23 cellular contexts compared by ENCODE assay signal in genomic region chr21:30337644-30338170, GRCh38. TPM values are rescaled to one million over a fixed set of nuclear protein-coding genes. Genes with fewer than 3 reads are reported as not detected.
"Had no signal": no experiment of that assay in that cellular context is flagged by ENCODE, and none has a peak within 500 bp of the region (broad histone marks: within the 10 kb centered on the region; RNA-seq: fewer than 3 reads in every experiment).

A gene with protein sequence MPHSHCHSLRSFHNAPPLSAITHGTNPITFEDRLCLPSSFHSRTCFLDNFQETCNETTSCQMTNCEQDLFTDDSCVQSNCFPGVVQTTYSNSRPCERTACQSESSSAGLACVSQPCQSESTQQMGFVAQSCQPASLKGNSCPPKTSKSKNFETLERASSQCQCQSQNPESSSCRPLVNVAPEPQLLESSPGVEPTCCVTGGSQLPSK (minus strand): TSS chr21:30337694. CDS start chr21:30337668, 26 bp downstream.

- H3K9me3 ChIP-seq: body of pancreas had no signal

- H3K4me3 ChIP-seq: body of pancreas, cardiac muscle cell, PC-9 had no signal

- H3K27me3 ChIP-seq: body of pancreas, cardiac muscle cell had no signal

- H3K27ac Mint-ChIP-seq: activated B cell treated with CpG ODN at 0.5 μM for 24 hours; activated CD4-positive, alpha-beta memory T cell treated with anti-CD3 and anti-CD28 coated beads for 36 hours; activated CD4-positive, alpha-beta T cell treated with anti-CD3 and anti-CD28 coated beads, Interleukin-2, amount 10 ng/mL, durations not matched to agents 7 days and 5 days; activated naive CD4-positive, alpha-beta T cell treated with anti-CD3 and anti-CD28 coated beads, Interleukin-2, amount 10 ng/mL, durations not matched to agents 7 days and 5 days; activated naive CD8-positive, alpha-beta T cell treated with anti-CD3 and anti-CD28 coated beads, Interleukin-2, amount 10 ng/mL, durations not matched to agents 7 days and 5 days; activated T-helper 17 cell treated with anti-CD3 and anti-CD28 coated beads, Interleukin-2, amount 50 U/mL, for 72 hours; T-helper 17 cell had no signal

- H3K36me3 Mint-ChIP-seq: activated CD4-positive, alpha-beta memory T cell treated with anti-CD3 and anti-CD28 coated beads for 36 hours; activated naive CD4-positive, alpha-beta T cell treated with anti-CD3 and anti-CD28 coated beads, Interleukin-2, amount 10 ng/mL, durations not matched to agents 7 days and 5 days; activated naive CD8-positive, alpha-beta T cell treated with anti-CD3 and anti-CD28 coated beads, Interleukin-2, amount 10 ng/mL, durations not matched to agents 7 days and 5 days had no signal

- DNase-seq: activated B cell treated with CpG ODN at 0.5 μM for 24 hours; activated CD4-positive, alpha-beta memory T cell treated with anti-CD3 and anti-CD28 coated beads for 36 hours; activated CD4-positive, alpha-beta T cell treated with anti-CD3 and anti-CD28 coated beads, Interleukin-2, amount 10 ng/mL, durations not matched to agents 7 days and 5 days; activated CD8-positive, alpha-beta memory T cell treated with anti-CD3 and anti-CD28 coated beads for 24 hours; activated gamma-delta T cell; activated naive CD4-positive, alpha-beta T cell treated with anti-CD3 and anti-CD28 coated beads, Interleukin-2, amount 10 ng/mL, durations not matched to agents 7 days and 5 days; activated naive CD8-positive, alpha-beta T cell treated with anti-CD3 and anti-CD28 coated beads, Interleukin-2, amount 10 ng/mL, durations not matched to agents 7 days and 5 days; activated T-cell treated with anti-CD3 and anti-CD28 coated beads for 4 hours; activated T-cell treated with anti-CD3 and anti-CD28 coated beads, Interleukin-2, amount 50 U/mL, for 48 hours; aorta; body of pancreas; MM.1S; NCI-H1105; NCI-H1436 treated with DMSO at 0.1 percent for 48 hours; NCI-H187; NCI-H2081; NCI-H510A treated with DMSO at 0.1 percent for 48 hours; PC-9; SIG-M5; T-helper 17 cell; T-helper 9 cell had no signal

- H3K4me3 Mint-ChIP-seq: activated B cell treated with CpG ODN at 0.5 μM for 24 hours; activated CD4-positive, alpha-beta memory T cell treated with anti-CD3 and anti-CD28 coated beads for 36 hours; activated CD4-positive, alpha-beta T cell treated with anti-CD3 and anti-CD28 coated beads, Interleukin-2, amount 10 ng/mL, durations not matched to agents 7 days and 5 days; activated naive CD4-positive, alpha-beta T cell treated with anti-CD3 and anti-CD28 coated beads, Interleukin-2, amount 10 ng/mL, durations not matched to agents 7 days and 5 days; activated naive CD8-positive, alpha-beta T cell treated with anti-CD3 and anti-CD28 coated beads, Interleukin-2, amount 10 ng/mL, durations not matched to agents 7 days and 5 days; activated T-helper 17 cell treated with anti-CD3 and anti-CD28 coated beads, Interleukin-2, amount 50 U/mL, for 72 hours; T-helper 17 cell had no signal

- H3K27ac ChIP-seq: body of pancreas, cardiac muscle cell, PC-9 had no signal

- H3K27me3 Mint-ChIP-seq: activated B cell treated with CpG ODN at 0.5 μM for 24 hours; activated CD4-positive, alpha-beta T cell treated with anti-CD3 and anti-CD28 coated beads, Interleukin-2, amount 10 ng/mL, durations not matched to agents 7 days and 5 days; activated naive CD4-positive, alpha-beta T cell treated with anti-CD3 and anti-CD28 coated beads, Interleukin-2, amount 10 ng/mL, durations not matched to agents 7 days and 5 days; activated naive CD8-positive, alpha-beta T cell treated with anti-CD3 and anti-CD28 coated beads, Interleukin-2, amount 10 ng/mL, durations not matched to agents 7 days and 5 days; activated T-helper 17 cell treated with anti-CD3 and anti-CD28 coated beads, Interleukin-2, amount 50 U/mL, for 72 hours had no signal

- H3K4me2 ChIP-seq: PC-9 had no signal

- H3K9me3 Mint-ChIP-seq: activated B cell treated with CpG ODN at 0.5 μM for 24 hours; activated CD4-positive, alpha-beta memory T cell treated with anti-CD3 and anti-CD28 coated beads for 36 hours; activated CD4-positive, alpha-beta T cell treated with anti-CD3 and anti-CD28 coated beads, Interleukin-2, amount 10 ng/mL, durations not matched to agents 7 days and 5 days; activated naive CD4-positive, alpha-beta T cell treated with anti-CD3 and anti-CD28 coated beads, Interleukin-2, amount 10 ng/mL, durations not matched to agents 7 days and 5 days; activated naive CD8-positive, alpha-beta T cell treated with anti-CD3 and anti-CD28 coated beads, Interleukin-2, amount 10 ng/mL, durations not matched to agents 7 days and 5 days; activated T-helper 17 cell treated with anti-CD3 and anti-CD28 coated beads, Interleukin-2, amount 50 U/mL, for 72 hours had no signal

- H3K4me1 ChIP-seq: body of pancreas had no signal

- H3K4me1 Mint-ChIP-seq: activated B cell treated with CpG ODN at 0.5 μM for 24 hours; activated CD4-positive, alpha-beta T cell treated with anti-CD3 and anti-CD28 coated beads, Interleukin-2, amount 10 ng/mL, durations not matched to agents 7 days and 5 days; activated naive CD4-positive, alpha-beta T cell treated with anti-CD3 and anti-CD28 coated beads, Interleukin-2, amount 10 ng/mL, durations not matched to agents 7 days and 5 days; activated naive CD8-positive, alpha-beta T cell treated with anti-CD3 and anti-CD28 coated beads, Interleukin-2, amount 10 ng/mL, durations not matched to agents 7 days and 5 days; activated T-helper 17 cell treated with anti-CD3 and anti-CD28 coated beads, Interleukin-2, amount 50 U/mL, for 72 hours; T-helper 17 cell had no signal

- ATAC-seq: activated T-helper 17 cell treated with anti-CD3 and anti-CD28 coated beads, Interleukin-2, amount 50 U/mL, for 72 hours; body of pancreas; T-helper 17 cell had no signal

- H2AFZ ChIP-seq: PC-9 had no signal

- H3K36me3 ChIP-seq: cardiac muscle cell had no signal

RNA-seq across cellular contexts. Expression of the gene that starts here (rescaled TPM):
- total RNA-seq: activated B cell treated with CpG ODN at 0.5 μM for 24 hours; activated CD4-positive, alpha-beta memory T cell treated with anti-CD3 and anti-CD28 coated beads for 36 hours; activated CD4-positive, alpha-beta T cell treated with anti-CD3 and anti-CD28 coated beads, Interleukin-2, amount 10 ng/mL, durations not matched to agents 7 days and 5 days; activated naive CD8-positive, alpha-beta T cell treated with anti-CD3 and anti-CD28 coated beads, Interleukin-2, amount 10 ng/mL, durations not matched to agents 7 days and 5 days; activated T-helper 17 cell treated with anti-CD3 and anti-CD28 coated beads, Interleukin-2, amount 50 U/mL, for 72 hours; aorta; body of pancreas; cardiac muscle cell; PC-9; T-helper 17 cell had no signal
- polyA plus RNA-seq: aorta, cardiac muscle cell had no signal
